Comparison of ENCODE assay signal across 8 cellular contexts in the genomic region with DNA sequence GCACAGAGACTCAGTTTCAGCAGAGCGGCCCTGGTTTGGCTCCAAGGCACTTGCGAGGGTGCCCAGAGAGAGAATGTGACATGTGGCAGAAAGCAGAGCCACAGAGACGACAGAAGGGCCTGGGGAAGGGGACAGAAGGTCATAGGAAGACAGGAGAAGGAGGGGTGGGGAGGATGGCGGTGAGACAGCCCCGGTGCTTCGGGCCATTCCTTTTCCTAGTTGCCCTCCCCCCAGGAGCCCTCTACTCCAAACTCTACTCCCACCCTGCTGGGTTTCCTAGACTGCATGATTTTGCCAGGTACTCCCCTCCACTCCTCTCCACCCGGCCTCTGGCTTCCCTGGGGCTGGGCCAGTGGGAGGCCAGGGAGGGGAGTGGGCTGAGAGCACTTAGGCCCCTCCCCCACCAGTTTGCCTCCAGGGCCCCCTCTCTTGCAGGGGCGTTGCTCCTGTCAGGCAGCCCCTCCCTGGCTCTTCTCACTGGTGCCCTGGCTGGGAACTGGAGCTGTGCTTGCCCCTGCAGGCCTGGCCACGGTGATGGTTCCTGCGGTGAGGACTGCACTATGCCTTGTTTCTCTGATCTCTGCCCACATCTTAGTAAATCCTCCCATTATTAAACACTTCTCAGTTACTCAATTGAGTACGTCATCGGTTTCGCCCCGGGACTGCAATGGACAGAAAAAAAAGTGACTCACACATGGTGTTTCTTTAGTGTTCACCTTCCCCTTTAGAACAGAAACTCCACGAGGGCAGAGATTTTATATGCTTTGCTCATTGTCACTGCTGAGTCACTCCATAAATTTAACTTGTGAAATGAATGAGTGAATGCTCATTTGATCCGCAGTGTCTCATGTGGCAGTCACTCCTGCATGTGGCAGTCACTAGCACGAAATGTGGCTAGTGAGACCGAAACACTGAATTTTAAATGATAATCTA. TPM values are rescaled to one million over a fixed set of nuclear protein-coding genes. Genes with fewer than 3 reads are reported as not detected.
DNase-seq lines count a peak whose midpoint lies in the region; ATAC-seq and TF ChIP-seq lines count a peak whose summit lies in the region.

No MANE protein-coding gene starts in this region.

- H3K36me3 ChIP-seq in cardiac muscle cell (no peaks in the 10 kb centered on the region), gastrocnemius medialis (no peaks in the 10 kb centered on the region)

- in situ Hi-C loops in gastrocnemius medialis (cut with MboI; ENCODE audit: low sequenced_read_pairs in 4 of 4): loop anchor here in 2 of 4 donors (25.0 kb wide), 2 partner anchors 812 to 987 kb away; no protein-coding TSS in a partner anchor

- peak; percentile 80 for DNase-seq in Right ventricle myocardium inferior (ENCODE audit: missing footprints)
- DNase-seq in cardiac septum (ENCODE audit: low spot score): no peak
- DNase-seq in cardiac muscle cell (ENCODE audit: low read depth in 1 of 2, low spot score in 1 of 2): peak; percentile 92 to 96
- peak; percentile 81 to 88 for DNase-seq in gastrocnemius medialis
- DNase-seq in occipital lobe (lab: John Stamatoyannopoulos, UW): no peak

- H3K9me3 ChIP-seq in cardiac muscle cell (ENCODE audit: low read depth): no peaks in the 10 kb centered on the region
- H3K9me3 ChIP-seq in gastrocnemius medialis: no peaks in the 10 kb centered on the region

- H3K27me3 ChIP-seq in cardiac muscle cell: no peaks in the 10 kb centered on the region
- H3K27me3 ChIP-seq in gastrocnemius medialis: no peaks in the 10 kb centered on the region

- peak overlapping the region; percentile 90 for H3K27ac ChIP-seq in cardiac muscle cell
- peak overlapping the region; percentile 95 to 99 (median 96) for H3K27ac ChIP-seq in gastrocnemius medialis

- peaks cover 29% of the 10 kb centered on the region for H3K4me1 ChIP-seq in cardiac muscle cell (ENCODE audit: low read depth)
- peaks cover 23 to 42% of the 10 kb centered on the region in 2 donors for H3K4me1 ChIP-seq in gastrocnemius medialis

- intact Hi-C loops in Right ventricle myocardium inferior (cut with DNase I) (no loop called here), cardiac septum (cut with DNase I) (loop anchor here (2.0 kb wide), 2 partner anchors 19 to 59 kb away; a partner anchor contains a TSS), gastrocnemius medialis (cut with DNase I; ENCODE audit: low total_unique reads) (loop anchor here (1.0 kb wide), 2 partner anchors 19 to 59 kb away; a partner anchor contains a TSS)

- ATAC-seq in Right ventricle myocardium inferior: peak; percentile 47
- peak; percentile 80 to 82 for ATAC-seq in activated CD4-positive, CD25-positive, alpha-beta regulatory T cell treated with anti-CD3 and anti-CD28 coated beads, Interleukin-2, amount 50 U/mL, for 24 hours
- ATAC-seq in gastrocnemius medialis: peak; percentile 86 to 87
- no peak for ATAC-seq in HG02870 (IDR thresholded peaks at IDR 0.05; ENCODE audit: unreplicated experiment)
- ATAC-seq in GM18498 (IDR thresholded peaks at IDR 0.05; ENCODE audit: unreplicated experiment): no peak

- no peak overlapping the region for H3K4me3 ChIP-seq in cardiac muscle cell
- H3K4me3 ChIP-seq in gastrocnemius medialis: peak overlapping the region in 3 of 4 donors; percentile 32 to 52 (median 45)

- TF ChIP-seq CTCF in cardiac muscle cell (IDR thresholded peaks at IDR 0.05; ENCODE audit: low read depth, low read length): no peak
- TF ChIP-seq CTCF in gastrocnemius medialis (IDR thresholded peaks at IDR 0.05 in 4 of 5, conservative IDR thresholded peaks at IDR 0.05 in 1 of 5): peak in 1 of 5 experiments; percentile 31

- TF ChIP-seq POLR2A in gastrocnemius medialis (IDR thresholded peaks at IDR 0.05): peak; percentile 62 to 84

RNA-seq across cellular contexts. Expression of a gene that starts 58.7 kb away (rescaled TPM):
- 41.2 TPM for total RNA-seq in Right ventricle myocardium inferior
- 45.4 TPM for total RNA-seq in cardiac septum
- 115 and 164 TPM in 2 replicates for total RNA-seq in cardiac muscle cell
- 36.0 and 54.6 TPM in 2 replicates for polyA plus RNA-seq in cardiac muscle cell
- total RNA-seq in gastrocnemius medialis: 10 to 100 TPM; 47.9 to 68.9 (median 58.7) TPM
- total RNA-seq in occipital lobe: 215 TPM

Comparison
In these comparisons a context has a peak if more than half of its experiments do, and no peak if none do; other contexts are left out.
1. DNase-seq: peak in Right ventricle myocardium inferior (single experiment), cardiac muscle cell (2 of 2) and gastrocnemius medialis (2 of 2); none in cardiac septum (single experiment) and occipital lobe (single experiment).
2. ATAC-seq: peak in Right ventricle myocardium inferior (single experiment), activated CD4-positive, CD25-positive, alpha-beta regulatory T cell treated with anti-CD3 and anti-CD28 coated beads, Interleukin-2, amount 50 U/mL, for 24 hours (2 of 2) and gastrocnemius medialis (2 of 2); none in HG02870 (single experiment) and GM18498 (single experiment).